1 cellular context compared by ENCODE assay signal in genomic region chr19:55605207-55605636, GRCh38.
TF ChIP-seq lines count a peak whose summit lies in the region.

No MANE protein-coding gene starts in this region.

TF ChIP-seq in H1, 55 proteins besides CTCF, POLR2A, EP300 and RAD21:
- TF ChIP-seq ZNF274 (IDR thresholded peaks at IDR 0.05; ENCODE audit: borderline replicate concordance, extremely low read depth, low read length) (no peak), POU5F1 (IDR thresholded peaks at IDR 0.05; ENCODE audit: low read depth, low read length) (no peak), EGR1 (IDR thresholded peaks at IDR 0.05; ENCODE audit: borderline replicate concordance, low read depth, low read length) (no peak), CHD2 (IDR thresholded peaks at IDR 0.05; ENCODE audit: low read length) (no peak), CHD7 (IDR thresholded peaks at IDR 0.05; ENCODE audit: insufficient replicate concordance, low read length) (no peak), BRCA1 (IDR thresholded peaks at IDR 0.05; ENCODE audit: low read depth, low read length) (no peak), CTBP2 (IDR thresholded peaks at IDR 0.05; ENCODE audit: borderline replicate concordance, insufficient read depth, insufficient read length, low read length) (no peak), SP1 (IDR thresholded peaks at IDR 0.05; ENCODE audit: low read depth, low read length) (peak; percentile 70), SIX5 (IDR thresholded peaks at IDR 0.05; ENCODE audit: low read depth, low read length) (no peak), GTF2F1 (IDR thresholded peaks at IDR 0.05; ENCODE audit: borderline replicate concordance, low read depth, low read length) (no peak), TEAD4 (IDR thresholded peaks at IDR 0.05; ENCODE audit: low read depth, low read length) (no peak), CREB1 (IDR thresholded peaks at IDR 0.05) (peak; percentile 43; the same call in 1 of the 2 replicates), SRF (IDR thresholded peaks at IDR 0.05; ENCODE audit: low read depth, low read length) (no peak), SP2 (IDR thresholded peaks at IDR 0.05; ENCODE audit: low read length) (no peak), SIRT6 (IDR thresholded peaks at IDR 0.05; ENCODE audit: low read length) (no peak), HDAC2 (IDR thresholded peaks at IDR 0.05; ENCODE audit: borderline replicate concordance in 1 of 2, low read depth in 2 of 2, low read length in 2 of 2) (no peak), SP4 (IDR thresholded peaks at IDR 0.05; ENCODE audit: low read length) (peak; percentile 81), ASH2L (IDR thresholded peaks at IDR 0.05; ENCODE audit: low read length) (no peak), GABPA (IDR thresholded peaks at IDR 0.05; ENCODE audit: borderline replicate concordance, insufficient read depth, low read length) (peak; percentile 82; the same call in 1 of the 2 replicates), POLR2AphosphoS5 (IDR thresholded peaks at IDR 0.05; ENCODE audit: low read depth, low read length) (peak; percentile 20; the same call in 1 of the 2 replicates), TAF1 (IDR thresholded peaks at IDR 0.05; ENCODE audit: low read depth, low read length) (peak; percentile 52), BCL11A (IDR thresholded peaks at IDR 0.05; ENCODE audit: low read depth in 2 of 2, low read length in 2 of 2) (no peak), ATF3 (IDR thresholded peaks at IDR 0.05; ENCODE audit: insufficient read depth, low read depth, low read length) (no peak), EZH2 (IDR thresholded peaks at IDR 0.05; ENCODE audit: low read depth, low read length, severe bottlenecking) (no peak), USF2 (IDR thresholded peaks at IDR 0.05; ENCODE audit: low read length) (no peak; the same call in 1 of the 2 replicates), MAX (IDR thresholded peaks at IDR 0.05) (peak; percentile 78), TBP (IDR thresholded peaks at IDR 0.05; ENCODE audit: low read depth, low read length) (peak; percentile 43), ATF2 (IDR thresholded peaks at IDR 0.05; ENCODE audit: low read length) (no peak), PHF8 (conservative IDR thresholded peaks at IDR 0.05; ENCODE audit: low read depth, low read length) (no peak; the same call in 1 of the 2 replicates), NRF1 (IDR thresholded peaks at IDR 0.05; ENCODE audit: low read depth, low read length) (peak; percentile 75), CEBPB (IDR thresholded peaks at IDR 0.05; ENCODE audit: low read depth, low read length) (no peak), YY1 (IDR thresholded peaks at IDR 0.05; ENCODE audit: low read depth, low read length) (no peak), KDM1A (IDR thresholded peaks at IDR 0.05; ENCODE audit: borderline replicate concordance, low read length) (no peak), RNF2 (IDR thresholded peaks at IDR 0.05; ENCODE audit: borderline replicate concordance, low read depth, low read length, missing control alignments, poor library complexity, severe bottlenecking) (no peak), RBBP5 (IDR thresholded peaks at IDR 0.05; ENCODE audit: borderline replicate concordance, low read depth, low read length) (no peak), E2F6 (IDR thresholded peaks at IDR 0.05) (peak; percentile 86)
